In the genomic region with DNA sequence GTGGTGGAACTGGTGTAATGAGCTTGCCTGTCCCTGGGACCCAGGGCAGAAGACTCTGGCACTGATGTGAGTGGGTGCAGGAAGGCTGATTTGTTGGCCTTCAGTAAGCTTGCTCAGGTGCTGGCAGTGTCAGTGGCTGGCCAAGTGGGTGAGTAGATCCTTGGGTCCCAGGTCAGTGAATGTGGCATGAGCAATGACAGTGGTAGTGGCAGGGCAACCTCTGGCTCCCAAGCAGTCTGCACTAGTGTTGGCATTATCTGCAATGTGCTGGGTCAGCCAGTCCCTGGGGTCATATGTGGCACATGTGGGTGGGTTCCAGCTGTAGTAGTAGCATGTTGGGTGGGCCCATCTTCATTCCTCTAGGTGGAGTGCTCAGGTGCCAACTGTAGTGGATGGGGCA, we compare ENCODE assay signal across 23 cellular contexts.
DNase-seq lines count a peak whose midpoint lies in the region; ATAC-seq and TF ChIP-seq lines count a peak whose summit lies in the region.
"Had no signal": no experiment of that assay in that cellular context is flagged by ENCODE, and none has a peak within 500 bp of the region (broad histone marks: within the 10 kb centered on the region; RNA-seq: fewer than 3 reads in every experiment).

No MANE protein-coding gene starts in this region.

- no peaks in the 10 kb centered on the region for H3K27me3 ChIP-seq in sigmoid colon
- H3K27me3 ChIP-seq: BE2C, BLaER1 had no signal

- H3K27me3 Mint-ChIP-seq in chondrocyte (ENCODE audit: low read depth), result peaks cover 5% of the 10 kb centered on the region
- H3K27me3 Mint-ChIP-seq: CD4-positive, alpha-beta memory T cell; CD4-positive, CD25-positive, alpha-beta regulatory T cell; CD8-positive, alpha-beta memory T cell had no signal

- intact Hi-C loops in sigmoid colon (cut with DNase I), result no loop called here

- H3K36me3 ChIP-seq in sigmoid colon, result no peaks in the 10 kb centered on the region
- H3K36me3 ChIP-seq: BE2C, BLaER1 had no signal

- H3K4me1 Mint-ChIP-seq in chondrocyte (ENCODE audit: low read depth), result no peaks in the 10 kb centered on the region
- H3K4me1 Mint-ChIP-seq: CD14-positive monocyte; CD4-positive, alpha-beta memory T cell; CD4-positive, CD25-positive, alpha-beta regulatory T cell; CD8-positive, alpha-beta memory T cell had no signal

- peaks cover 25% of the 10 kb centered on the region for H3K9me3 Mint-ChIP-seq in chondrocyte (ENCODE audit: low read depth)

- DNase-seq in chondrocyte (ENCODE audit: low spot score) (peak; percentile 41), sigmoid colon (peak; percentile 52), hepatic stellate cell (ENCODE audit: low spot score) (no peak)
- DNase-seq: 8988T; ACHN; BE2C; C1 segment of cervical spinal cord; CD4-positive, CD25-positive, alpha-beta regulatory T cell; CD8-positive, alpha-beta memory T cell; COR-L47; DMS 273 treated with DMSO at 0.1 percent for 48 hours; DMS153; DMS53; DMS79; DND-41; EL; GDM1 had no signal

- no peak for TF ChIP-seq EP300 in sigmoid colon (IDR thresholded peaks at IDR 0.05)

- H3K4me3 ChIP-seq in sigmoid colon, result no peak overlapping the region
- H3K4me3 ChIP-seq: BLaER1, GM12878 had no signal

- no peak overlapping the region for H3K4me3 Mint-ChIP-seq in chondrocyte (ENCODE audit: unreplicated experiment)
- H3K4me3 Mint-ChIP-seq: CD14-positive monocyte; CD4-positive, alpha-beta memory T cell; CD4-positive, CD25-positive, alpha-beta regulatory T cell; CD8-positive, alpha-beta memory T cell had no signal

- no peak for TF ChIP-seq CTCF in chondrocyte (IDR thresholded peaks at IDR 0.05)
- TF ChIP-seq CTCF in sigmoid colon (IDR thresholded peaks at IDR 0.05), result no peak

- ATAC-seq in HG02981 (IDR thresholded peaks at IDR 0.05; ENCODE audit: unreplicated experiment) (no peak), esophagus mucosa (no peak)
- ATAC-seq: GM12878 had no signal

- no peak overlapping the region for H3K27ac Mint-ChIP-seq in chondrocyte (ENCODE audit: unreplicated experiment)
- H3K27ac Mint-ChIP-seq: CD14-positive monocyte; CD4-positive, alpha-beta memory T cell; CD4-positive, CD25-positive, alpha-beta regulatory T cell; CD8-positive, alpha-beta memory T cell had no signal

- H3K36me3 Mint-ChIP-seq in chondrocyte (ENCODE audit: low read depth), result no peaks in the 10 kb centered on the region
- H3K36me3 Mint-ChIP-seq: CD14-positive monocyte; CD4-positive, CD25-positive, alpha-beta regulatory T cell; CD8-positive, alpha-beta memory T cell had no signal

- TF ChIP-seq POLR2A in sigmoid colon (IDR thresholded peaks at IDR 0.05), result no peak

- peaks cover 0 to 8% (median 3%) of the 10 kb centered on the region in 4 donors for H3K9me3 ChIP-seq in sigmoid colon
- H3K9me3 ChIP-seq: BE2C had no signal

- H3K27ac ChIP-seq in sigmoid colon, result no peak overlapping the region
- H3K27ac ChIP-seq: BLaER1 had no signal

- no peaks in the 10 kb centered on the region for H3K4me1 ChIP-seq in sigmoid colon
- H3K4me1 ChIP-seq: BE2C, BLaER1 had no signal
